10 cellular contexts compared by ENCODE assay signal in genomic region chr6:2857185-2857579, GRCh38. TPM values are rescaled to one million over a fixed set of nuclear protein-coding genes. Genes with fewer than 3 reads are reported as not detected.
DNase-seq lines count a peak whose midpoint lies in the region; ATAC-seq, FAIRE-seq and TF ChIP-seq lines count a peak whose summit lies in the region.
"Had no signal": no experiment of that assay in that cellular context is flagged by ENCODE, and none has a peak within 500 bp of the region (broad histone marks: within the 10 kb centered on the region; RNA-seq: fewer than 3 reads in every experiment).

No MANE protein-coding gene starts in this region.

- DNase-seq in HCT116 (ENCODE audit: low read depth, low spot score): no peak
- DNase-seq in K562 (ENCODE audit: extremely low read depth in 1 of 4, low spot score in 3 of 4): peak in 1 of 4 experiments; percentile 59
- no peak for DNase-seq in naive thymus-derived CD4-positive, alpha-beta T cell
- DNase-seq in mucosa of gallbladder (ENCODE audit: low spot score): no peak
- no peak for DNase-seq in stimulated activated CD8-positive, alpha-beta memory T cell treated with anti-CD3 and anti-CD28 coated beads, Interleukin-4, amount 100 ng/mL, for 48 hours
- no peak for DNase-seq in kidney glomerular epithelial cell (lab: John Stamatoyannopoulos, UW)
- no peak for DNase-seq in middle frontal gyrus (ENCODE audit: extremely low spot score, low spot score)
- DNase-seq: DMS153, NCI-H1092 had no signal

- H3K9ac ChIP-seq in HCT116 (ENCODE audit: low read length) (peak overlapping the region; percentile 68), K562 (ENCODE audit: insufficient read depth in 1 of 2, low read depth in 2 of 2, low read length in 2 of 2) (peak overlapping the region; percentile 84)

- H3K4me1 ChIP-seq in ACC112 (ENCODE audit: control insufficient read depth, insufficient read depth, low read length, unreplicated experiment) (peaks cover 48% of the 10 kb centered on the region), HCT116 (ENCODE audit: control insufficient read depth in 1 of 2, insufficient read depth in 2 of 2, low read length in 2 of 2) (peaks cover 41 to 81% of the 10 kb centered on the region in 2 experiments), K562 (replicated peaks in 1 of 2; ENCODE audit: control insufficient read depth in 2 of 2, insufficient read depth in 2 of 2, low read length in 2 of 2) (peaks cover 48 to 73% of the 10 kb centered on the region in 2 experiments)
- peaks cover 76 to 77% of the 10 kb centered on the region in 2 donors for H3K4me1 ChIP-seq in naive thymus-derived CD4-positive, alpha-beta T cell (ENCODE audit: control insufficient read depth in 2 of 2, insufficient read depth in 2 of 2, low read length in 2 of 2)

- RAD21 ChIA-PET in HCT116 (lab: Charles Lee; ENCODE audit: low non-redundant PET in 1 of 2, low total read pairs in 2 of 2, uncharacterized antibody in 2 of 2, unreplicated experiment in 2 of 2): no interaction called here

- no peak for TF ChIP-seq EP300 in K562 (IDR thresholded peaks at IDR 0.05; ENCODE audit: low read length)

- H4K20me1 ChIP-seq in HCT116 (ENCODE audit: insufficient read depth): no peaks in the 10 kb centered on the region
- H4K20me1 ChIP-seq in K562 (replicated peaks; ENCODE audit: control insufficient read depth, insufficient read depth, low read length): no peaks in the 10 kb centered on the region

- POLR2A ChIA-PET in HCT116 (lab: Charles Lee) (interaction anchor here (1.0 to 2.4 kb wide), 11 partner anchors 9 to 131 kb away, joined by 3 to 18 read pairs (median 3); partner anchors contain the start of gene SERPINB1), K562 (lab: Yijun Ruan, JAX) (interaction anchor here (0.6 to 3.3 kb wide), 19 partner anchors 8 to 207 kb away, joined by 3 to 23 read pairs (median 4); partner anchors contain the start of genes SERPINB1, SERPINB9 and WRNIP1)
- POLR2A ChIA-PET in naive thymus-derived CD4-positive, alpha-beta T cell (lab: Charles Lee): interaction anchor here (1.0 to 6.9 kb wide), 14 partner anchors 8 to 209 kb away, joined by 3 to 69 read pairs (median 22); partner anchors contain the start of genes SERPINB1 and SERPINB9

- TF ChIP-seq CTCF in HCT116 (IDR thresholded peaks at IDR 0.05 in 2 of 3, conservative IDR thresholded peaks at IDR 0.05 in 1 of 3; ENCODE audit: borderline replicate concordance in 1 of 3, insufficient read depth in 1 of 3, low read depth in 2 of 3, low read length in 2 of 3): no peak
- TF ChIP-seq CTCF in K562 (IDR thresholded peaks at IDR 0.05 in 2 of 3, conservative IDR thresholded peaks at IDR 0.05 in 1 of 3; ENCODE audit: insufficient read depth in 2 of 3, low read depth in 1 of 3, low read length in 3 of 3): no peak

- BruUV-seq in HCT116 (replicated peaks; lab: Mats Ljungman, UMichigan): TSS peak; percentile 77
- no TSS peak for BruUV-seq in K562 (replicated peaks; lab: Mats Ljungman, UMichigan)

- FAIRE-seq in K562 (lab: Jason Lieb, UNC): no peak

- ATAC-seq in HCT116 (peak; percentile 9), K562 (peak; percentile 11)
- no peak for ATAC-seq in naive thymus-derived CD4-positive, alpha-beta T cell

- no peaks in the 10 kb centered on the region for H3K9me2 ChIP-seq in HCT116 (ENCODE audit: insufficient read depth)

- H3K79me2 ChIP-seq in ACC112 (ENCODE audit: control insufficient read depth, insufficient read depth, low read length, unreplicated experiment): no peaks in the 10 kb centered on the region
- no peaks in the 10 kb centered on the region for H3K79me2 ChIP-seq in HCT116 (ENCODE audit: insufficient read depth, low read length)
- no peaks in the 10 kb centered on the region for H3K79me2 ChIP-seq in K562 (ENCODE audit: control insufficient read depth, insufficient read depth, low read length)

- H3K36me3 ChIP-seq in ACC112 (ENCODE audit: insufficient read depth, low read length): no peaks in the 10 kb centered on the region
- H3K36me3 ChIP-seq in HCT116 (ENCODE audit: control insufficient read depth in 1 of 2, insufficient read depth in 2 of 2, low read length in 2 of 2): no peaks in the 10 kb centered on the region
- H3K36me3 ChIP-seq in K562 (ENCODE audit: control insufficient read depth, insufficient read depth, low read length): no peaks in the 10 kb centered on the region
- no peaks in the 10 kb centered on the region for H3K36me3 ChIP-seq in naive thymus-derived CD4-positive, alpha-beta T cell (ENCODE audit: control insufficient read depth in 2 of 3, insufficient read depth in 3 of 3, low read length in 3 of 3)

- TF ChIP-seq POLR2A in HCT116 (IDR thresholded peaks at IDR 0.05; ENCODE audit: borderline replicate concordance, extremely low read depth, insufficient read depth, insufficient read length): no peak
- no peak for TF ChIP-seq POLR2A in K562 (conservative IDR thresholded peaks at IDR 0.05)

- peaks cover 60 to 95% (median 90%) of the 10 kb centered on the region in 7 donors for H3K4me1 Mint-ChIP-seq in naive thymus-derived CD4-positive, alpha-beta T cell

- H3K27me3 ChIP-seq in ACC112 (ENCODE audit: insufficient read depth, low read length) (no peaks in the 10 kb centered on the region), HCT116 (ENCODE audit: insufficient read depth, low read length) (no peaks in the 10 kb centered on the region), K562 (ENCODE audit: control insufficient read depth in 2 of 2, insufficient read depth in 2 of 2, low read length in 2 of 2) (no peaks in the 10 kb centered on the region)
- H3K27me3 ChIP-seq in naive thymus-derived CD4-positive, alpha-beta T cell (ENCODE audit: control insufficient read depth in 2 of 2, insufficient read depth in 2 of 2, low read length in 2 of 2): no peaks in the 10 kb centered on the region

- H3K27ac ChIP-seq in ACC112 (ENCODE audit: low read depth, low read length) (peak overlapping the region; percentile 87), HCT116 (ENCODE audit: low read depth, low read length) (peak overlapping the region; percentile 90), K562 (ENCODE audit: extremely low read depth, low read depth, low read length) (peak overlapping the region; percentile 98)
- H3K27ac ChIP-seq in naive thymus-derived CD4-positive, alpha-beta T cell (ENCODE audit: low read depth, low read length): peak overlapping the region; percentile 86

- CTCF ChIA-PET in HCT116 (lab: Charles Lee) (interaction anchor here (0.9 to 2.2 kb wide), 6 partner anchors 11 to 131 kb away, joined by 3 to 15 read pairs (median 8); no protein-coding TSS in a partner anchor), K562 (lab: Yijun Ruan, JAX; ENCODE audit: low intra/inter-chr PET ratio) (no interaction called here)
- CTCF ChIA-PET in naive thymus-derived CD4-positive, alpha-beta T cell (lab: Charles Lee): interaction anchor here (1.1 to 4.3 kb wide), 5 partner anchors 10 to 134 kb away, joined by 3 to 35 read pairs (median 5); no protein-coding TSS in a partner anchor

- H3K9me3 ChIP-seq in HCT116 (ENCODE audit: control insufficient read depth in 1 of 2, insufficient read depth in 1 of 2, low read depth in 1 of 2, low read length in 2 of 2): no peaks in the 10 kb centered on the region
- H3K9me3 ChIP-seq in K562 (replicated peaks; ENCODE audit: control insufficient read depth, insufficient read depth, low read depth, low read length): no peaks in the 10 kb centered on the region
- no peaks in the 10 kb centered on the region for H3K9me3 ChIP-seq in naive thymus-derived CD4-positive, alpha-beta T cell (ENCODE audit: control insufficient read depth in 2 of 3, low read length in 3 of 3)

- WGBS in K562 (ENCODE audit: insufficient coverage, low coverage, missing lambda C conversion rate): 16% methylated on average over 6 of the region's 7 CpGs

- H3K4me3 ChIP-seq in ACC112 (ENCODE audit: low read depth, low read length) (no peak overlapping the region), HCT116 (replicated peaks in 1 of 2; ENCODE audit: low read depth in 1 of 2, low read length in 2 of 2) (peak overlapping the region in 1 of 2 experiments; percentile 41; a peak in 3 of 4 replicates), K562 (peak overlapping the region; percentile 22)
- peak overlapping the region; percentile 56 for H3K4me3 ChIP-seq in naive thymus-derived CD4-positive, alpha-beta T cell (ENCODE audit: low read length)

- H3K9me1 ChIP-seq in K562 (ENCODE audit: control insufficient read depth, insufficient read depth, low read length): no peaks in the 10 kb centered on the region

- no peaks in the 10 kb centered on the region for H3K27me3 Mint-ChIP-seq in naive thymus-derived CD4-positive, alpha-beta T cell

- TF ChIP-seq RAD21 in HCT116 (IDR thresholded peaks at IDR 0.05; ENCODE audit: low read depth) (no peak), K562 (CRISPR knock-in tag; conservative IDR thresholded peaks at IDR 0.05 in 1 of 2, IDR thresholded peaks at IDR 0.05 in 1 of 2) (no peak)

- intact Hi-C loops in HCT116 (cut with micrococcal nuclease): no loop called here
- intact Hi-C loops in K562 (cut with micrococcal nuclease): no loop called here
- intact Hi-C loops in naive thymus-derived CD4-positive, alpha-beta T cell (cut with micrococcal nuclease): loop anchor here (5.0 to 10.0 kb wide), 3 partner anchors 210 to 1158 kb away; partner anchors contain the start of genes RIPK1 (in 1 of the 2) and SLC22A23 (in 1 of the 2)

- peaks cover 0 to 12% (median 2%) of the 10 kb centered on the region in 11 donors for H3K9me3 Mint-ChIP-seq in naive thymus-derived CD4-positive, alpha-beta T cell

- peak overlapping the region; percentile 79 for H3K4me2 ChIP-seq in HCT116 (ENCODE audit: low read length)
- H3K4me2 ChIP-seq in K562 (ENCODE audit: insufficient read depth, low read length): peak overlapping the region; percentile 84

- peaks cover 0 to 23% (median 0%) of the 10 kb centered on the region in 5 donors for H3K36me3 Mint-ChIP-seq in naive thymus-derived CD4-positive, alpha-beta T cell

- in situ Hi-C loops in K562 (cut with MboI): loop anchor here (5.0 kb wide), 3 partner anchors 40 to 130 kb away; no protein-coding TSS in a partner anchor

- H2AFZ ChIP-seq in ACC112 (ENCODE audit: low read length, unreplicated experiment): no peak overlapping the region
- H2AFZ ChIP-seq in HCT116 (ENCODE audit: low read depth, low read length, poor library complexity, severe bottlenecking): no peak overlapping the region
- peak overlapping the region; percentile 93 for H2AFZ ChIP-seq in K562 (ENCODE audit: low read depth, low read length)

- H3K27ac Mint-ChIP-seq in naive thymus-derived CD4-positive, alpha-beta T cell: peak overlapping the region; percentile 98 to 100 (median 99)

- peak overlapping the region; percentile 63 to 97 (median 86) for H3K4me3 Mint-ChIP-seq in naive thymus-derived CD4-positive, alpha-beta T cell

RNA-seq across cellular contexts. Expression of gene SERPINB1, which starts 15.5 kb away (rescaled TPM):
- total RNA-seq in HCT116 (2021; ENCODE audit: unreplicated experiment) (73.2 TPM), K562 (2014; rRNA removed) (36.7 and 41.2 TPM in 2 replicates), K562 (2014; rRNA removed; fragmentation: Illumina TruSeq; extraction: Trizol) (49.3 and 62.5 TPM in 2 replicates), K562 (2015; rRNA removed; fragmentation: Illumina TruSeq; extraction: Trizol) (31.9 and 33.9 TPM in 2 replicates), K562 (2021) (45.6 and 46.5 TPM in 2 replicates), mucosa of gallbladder (62.0 TPM)
- 71.4 and 74.9 TPM in 2 replicates for polyA plus RNA-seq in HCT116 (2012)
- total RNA-seq in K562 (2011; cell fraction: chromatin; rRNA removed; ENCODE audit: low replicate concordance): 11.1 and 19.1 TPM in 2 replicates
- total RNA-seq in K562 (2011; cell fraction: nucleolus; rRNA removed): 13.9 and 18.2 TPM in 2 replicates
- 16.9 and 26.9 TPM in 2 replicates for total RNA-seq in K562 (2011; cell fraction: nucleoplasm; rRNA removed)
- polyA plus RNA-seq in K562 (2011; rRNA removed) (49.4 and 108 TPM in 2 replicates), K562 (2014; fragmentation: Illumina TruSeq; extraction: Trizol) (57.7 and 78.3 TPM in 2 replicates), K562 (2014; fragmentation: Nextera tagmentation; extraction: Ambion mirVana) (10 to 100 TPM; 63.8 to 68.7 TPM), K562 (2014; rRNA removed) (61.9 and 66.9 TPM in 2 replicates)
- 24.3 and 27.5 TPM in 2 replicates for polyA plus RNA-seq in K562 (2011; cell fraction: cytosol; rRNA removed)
- 22.6 and 24.2 TPM in 2 replicates for polyA plus RNA-seq in K562 (2011; cell fraction: nucleus; rRNA removed)
- 44.7 and 93.0 TPM in 2 replicates for polyA plus RNA-seq in K562 (2012)
- polyA minus RNA-seq in K562 (2011; rRNA and poly(A)+ RNA removed): 48.6 and 55.2 TPM in 2 replicates
- polyA minus RNA-seq in K562 (2011; cell fraction: cytosol; rRNA and poly(A)+ RNA removed): 25.9 and 43.6 TPM in 2 replicates
- polyA minus RNA-seq in K562 (2011; cell fraction: nucleus; rRNA and poly(A)+ RNA removed): 20.3 and 22.5 TPM in 2 replicates
- total RNA-seq in naive thymus-derived CD4-positive, alpha-beta T cell: 100 to 1,000 TPM in 1 of 5 experiments, 10 to 100 TPM in 4; 43.8 to 108 (median 62.5) TPM
- 100 to 1,000 TPM; 129 to 135 TPM for polyA plus RNA-seq in naive thymus-derived CD4-positive, alpha-beta T cell

RNA-seq across cellular contexts. Expression of gene SERPINB9, which starts 45.9 kb away (rescaled TPM):
- total RNA-seq in HCT116 (2021; ENCODE audit: unreplicated experiment): 31.5 TPM
- polyA plus RNA-seq in HCT116 (2012): 18.2 and 23.9 TPM in 2 replicates
- 38.5 and 40.9 TPM in 2 replicates for total RNA-seq in K562 (2011; cell fraction: chromatin; rRNA removed; ENCODE audit: low replicate concordance)
- 25.5 and 30.9 TPM in 2 replicates for total RNA-seq in K562 (2011; cell fraction: nucleolus; rRNA removed)
- total RNA-seq in K562 (2011; cell fraction: nucleoplasm; rRNA removed): 39.8 and 60.8 TPM in 2 replicates
- 18.8 and 18.9 TPM in 2 replicates for total RNA-seq in K562 (2014; rRNA removed)
- 30.7 and 37.5 TPM in 2 replicates for total RNA-seq in K562 (2014; rRNA removed; fragmentation: Illumina TruSeq; extraction: Trizol)
- 18.4 and 21.5 TPM in 2 replicates for total RNA-seq in K562 (2015; rRNA removed; fragmentation: Illumina TruSeq; extraction: Trizol)
- total RNA-seq in K562 (2021): 31.7 and 37.0 TPM in 2 replicates
- 72.3 and 136 TPM in 2 replicates for polyA plus RNA-seq in K562 (2011; rRNA removed)
- 68.2 and 93.0 TPM in 2 replicates for polyA plus RNA-seq in K562 (2011; cell fraction: cytosol; rRNA removed)
- 24.3 and 46.3 TPM in 2 replicates for polyA plus RNA-seq in K562 (2011; cell fraction: nucleus; rRNA removed)
- polyA plus RNA-seq in K562 (2012): 21.2 and 35.3 TPM in 2 replicates
- polyA plus RNA-seq in K562 (2014; fragmentation: Illumina TruSeq; extraction: Trizol): 34.6 and 40.3 TPM in 2 replicates
- 10 to 100 TPM; 12.1 to 20.0 TPM for polyA plus RNA-seq in K562 (2014; fragmentation: Nextera tagmentation; extraction: Ambion mirVana)
- 26.6 and 32.2 TPM in 2 replicates for polyA plus RNA-seq in K562 (2014; rRNA removed)
- polyA minus RNA-seq in K562 (2011; rRNA and poly(A)+ RNA removed): 75.4 and 149 TPM in 2 replicates
- 34.9 and 85.8 TPM in 2 replicates for polyA minus RNA-seq in K562 (2011; cell fraction: cytosol; rRNA and poly(A)+ RNA removed)
- 14.3 and 16.3 TPM in 2 replicates for polyA minus RNA-seq in K562 (2011; cell fraction: nucleus; rRNA and poly(A)+ RNA removed)
- 10 to 100 TPM; 25.1 to 74.4 (median 52.0) TPM for total RNA-seq in naive thymus-derived CD4-positive, alpha-beta T cell
- 10 to 100 TPM; 33.1 to 34.1 TPM for polyA plus RNA-seq in naive thymus-derived CD4-positive, alpha-beta T cell
- total RNA-seq in mucosa of gallbladder: 11.8 TPM

Comparison
In these comparisons a context has a peak if more than half of its experiments do, and no peak if none do; other contexts are left out.
1. intact Hi-C loops: an anchor here in naive thymus-derived CD4-positive, alpha-beta T cell (5.0 to 10.0 kb wide); none called in HCT116 and K562.